ENCODE assay signal across 23 cellular contexts in genomic region chrX:140355922-140356321, GRCh38.
DNase-seq lines count a peak whose midpoint lies in the region; ATAC-seq and TF ChIP-seq lines count a peak whose summit lies in the region.
"Had no signal": no experiment of that assay in that cellular context is flagged by ENCODE, and none has a peak within 500 bp of the region (broad histone marks: within the 10 kb centered on the region; RNA-seq: fewer than 3 reads in every experiment).

No MANE protein-coding gene starts in this region.

- no peaks in the 10 kb centered on the region for H3K36me3 ChIP-seq in HEK293 (ENCODE audit: control insufficient read depth in 2 of 2, insufficient read depth in 1 of 2, low read length in 2 of 2)
- no peaks in the 10 kb centered on the region for H3K36me3 ChIP-seq in lung (ENCODE audit: control insufficient read depth in 2 of 2, insufficient read depth in 2 of 2, low read length in 2 of 2)
- H3K36me3 ChIP-seq: BE2C, BLaER1 had no signal

- WGBS in lung, 2 donors, result 45 to 62% methylated on average over 9 of the region's 9 CpGs

- CTCF ChIA-PET in HEK293 (lab: Yijun Ruan, JAX), result interaction anchor here (1.0 to 1.9 kb wide), 4 partner anchors 32 to 152 kb away, joined by 3 to 9 read pairs (median 4); no protein-coding TSS in a partner anchor

- no peak overlapping the region for H3K27ac ChIP-seq in HEK293 (ENCODE audit: extremely low read depth, low read depth, low read length)
- H3K27ac ChIP-seq in lung (ENCODE audit: low read depth in 1 of 2, low read length in 1 of 2), result no peak overlapping the region
- H3K27ac ChIP-seq: BLaER1 had no signal

- peaks cover 6% of the 10 kb centered on the region for H3K27me3 ChIP-seq in lung (ENCODE audit: control insufficient read depth, insufficient read depth)
- H3K27me3 ChIP-seq: BE2C had no signal

- H3K4me1 ChIP-seq in HEK293 (ENCODE audit: control insufficient read depth, insufficient read depth, low read length) (peaks cover 11% of the 10 kb centered on the region), lung (ENCODE audit: control insufficient read depth in 2 of 2, insufficient read depth in 2 of 2, low read length in 2 of 2) (no peaks in the 10 kb centered on the region)
- H3K4me1 ChIP-seq: BE2C, BLaER1 had no signal

- no peaks in the 10 kb centered on the region for H3K9me3 ChIP-seq in HEK293 (ENCODE audit: control insufficient read depth, insufficient read depth, low read depth, low read length)
- H3K9me3 ChIP-seq in lung (ENCODE audit: control insufficient read depth in 2 of 2, insufficient read depth in 1 of 2, low read length in 1 of 2), result no peaks in the 10 kb centered on the region
- H3K9me3 ChIP-seq: BE2C, BLaER1 had no signal

- POLR2A ChIA-PET in HEK293 (lab: Yijun Ruan, JAX), result interaction anchor here (0.7 to 1.1 kb wide), 3 partner anchors 9 to 152 kb away, joined by 3 read pairs; no protein-coding TSS in a partner anchor

- ATAC-seq in lung (ENCODE audit: insufficient read depth, low FRiP score), result no peak
- ATAC-seq: GM12878 had no signal

- DNase-seq in ELF-1 (ENCODE audit: low read depth, low spot score) (peak; percentile 27), lung (ENCODE audit: low spot score) (peak; percentile 33), retina (peak; percentile 4), GF-D8 (lab: John Stamatoyannopoulos, UW) (no peak), dermis blood vessel endothelial cell (no peak)
- DNase-seq in activated effector memory CD4-positive, alpha-beta T cell treated with anti-CD3 and anti-CD28 coated beads, Interleukin-2, amount 50 U/mL, for 16 hours, result no peak
- no peak for DNase-seq in stimulated activated CD8-positive, alpha-beta memory T cell treated with anti-CD3 and anti-CD28 coated beads, Interleukin-4, amount 100 ng/mL, for 48 hours
- DNase-seq: 8988T; ACHN; BE2C; C1 segment of cervical spinal cord; CD4-positive, alpha-beta memory T cell; CD4-positive, CD25-positive, alpha-beta regulatory T cell; CD8-positive, alpha-beta memory T cell; COR-L47; DMS 273 treated with DMSO at 0.1 percent for 48 hours; DMS153; DMS79; DND-41; EL had no signal

- no peak for TF ChIP-seq CTCF in HEK293 (tag by site-specific recombination; IDR thresholded peaks at IDR 0.05)
- TF ChIP-seq CTCF in lung (IDR thresholded peaks at IDR 0.05; ENCODE audit: control extremely low read depth, extremely low read depth), result no peak

- H3K4me3 ChIP-seq in HEK293 (ENCODE audit: low read depth, low read length) (no peak overlapping the region), lung (no peak overlapping the region)
- H3K4me3 ChIP-seq: BLaER1, GM12878 had no signal

TF ChIP-seq in HEK293, 187 proteins besides CTCF, POLR2A, EP300 and RAD21 (continues in another document):
- TF ChIP-seq ZFP37 (tag by site-specific recombination; IDR thresholded peaks at IDR 0.05) (no peak), ZNF202 (tag by site-specific recombination; IDR thresholded peaks at IDR 0.05; ENCODE audit: borderline replicate concordance) (no peak), ZNF2 (tag by site-specific recombination; IDR thresholded peaks at IDR 0.05) (no peak), ZXDB (tag by site-specific recombination; IDR thresholded peaks at IDR 0.05) (no peak), MEIS1 (CRISPR knock-in tag; IDR thresholded peaks at IDR 0.05; ENCODE audit: borderline replicate concordance) (no peak), ZFP69B (tag by site-specific recombination; IDR thresholded peaks at IDR 0.05) (no peak), PRDM6 (tag by site-specific recombination; IDR thresholded peaks at IDR 0.05) (peak; percentile 5; the same call in 1 of the 2 replicates), ZBTB48 (tag by site-specific recombination; IDR thresholded peaks at IDR 0.05) (no peak), SALL2 (tag by site-specific recombination; IDR thresholded peaks at IDR 0.05; ENCODE audit: borderline replicate concordance) (no peak), ZNF112 (tag by site-specific recombination; IDR thresholded peaks at IDR 0.05) (no peak), ZSCAN18 (tag by site-specific recombination; IDR thresholded peaks at IDR 0.05) (no peak), GLI2 (tag by site-specific recombination; IDR thresholded peaks at IDR 0.05; ENCODE audit: borderline replicate concordance, low read depth) (no peak), ZNF529 (tag by site-specific recombination; IDR thresholded peaks at IDR 0.05; ENCODE audit: insufficient replicate concordance) (no peak), ZNF501 (tag by site-specific recombination; IDR thresholded peaks at IDR 0.05) (no peak), ZNF645 (tag by site-specific recombination; IDR thresholded peaks at IDR 0.05) (no peak), ZNF837 (tag by site-specific recombination; IDR thresholded peaks at IDR 0.05) (no peak), ZNF768 (tag by site-specific recombination; IDR thresholded peaks at IDR 0.05) (no peak), ZNF488 (tag by site-specific recombination; IDR thresholded peaks at IDR 0.05) (no peak), ZNF416 (tag by site-specific recombination; IDR thresholded peaks at IDR 0.05) (no peak), WT1 (tag by site-specific recombination; IDR thresholded peaks at IDR 0.05) (0 out of 2 replicates have a peak, but pooled peaks have one; percentile 12), ZNF214 (tag by site-specific recombination; IDR thresholded peaks at IDR 0.05; ENCODE audit: borderline replicate concordance) (0 out of 2 replicates have a peak, but pooled peaks have one; percentile 39), ELK4 (IDR thresholded peaks at IDR 0.05; ENCODE audit: borderline replicate concordance, low read depth, low read length) (no peak), MZF1 (tag by site-specific recombination; IDR thresholded peaks at IDR 0.05; ENCODE audit: borderline replicate concordance) (no peak), ZNF157 (tag by site-specific recombination; IDR thresholded peaks at IDR 0.05) (no peak), ZNF639 (tag by site-specific recombination; IDR thresholded peaks at IDR 0.05) (no peak)

Comparison
In these comparisons a context has a peak if more than half of its experiments do, and no peak if none do; other contexts are left out.
1. DNase-seq: peak in ELF-1 (single experiment), lung (single experiment) and retina (single experiment); none in GF-D8 (single experiment), activated effector memory CD4-positive, alpha-beta T cell treated with anti-CD3 and anti-CD28 coated beads, Interleukin-2, amount 50 U/mL, for 16 hours (single experiment), dermis blood vessel endothelial cell (single experiment) and stimulated activated CD8-positive, alpha-beta memory T cell treated with anti-CD3 and anti-CD28 coated beads, Interleukin-4, amount 100 ng/mL, for 48 hours (single experiment).